In the genomic region with DNA sequence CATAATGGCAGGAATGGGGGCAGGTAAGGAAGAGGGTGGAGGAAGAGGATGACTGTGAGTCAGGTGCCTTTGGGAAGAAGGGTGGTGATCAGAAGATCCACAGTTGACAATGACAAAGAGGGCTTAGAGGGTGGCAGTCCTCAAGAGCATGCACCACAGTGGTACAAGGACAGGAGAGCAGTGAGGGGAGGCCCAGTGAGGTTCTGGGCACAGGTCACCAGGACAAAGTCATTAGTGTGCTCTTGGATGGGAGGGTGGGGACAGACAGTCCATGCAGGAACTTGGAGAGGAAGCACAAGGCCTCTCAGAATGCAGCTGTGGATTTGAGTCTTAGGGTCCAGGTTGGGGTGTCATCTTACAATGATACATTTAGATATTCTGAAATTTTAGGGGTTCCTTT, we compare ENCODE assay signal across 15 cellular contexts.
DNase-seq lines count a peak whose midpoint lies in the region; ATAC-seq and TF ChIP-seq lines count a peak whose summit lies in the region.
"Had no signal": no experiment of that assay in that cellular context is flagged by ENCODE, and none has a peak within 500 bp of the region (broad histone marks: within the 10 kb centered on the region; RNA-seq: fewer than 3 reads in every experiment).

No MANE protein-coding gene starts in this region.

- POLR2A ChIA-PET in naive thymus-derived CD8-positive, alpha-beta T cell (lab: Charles Lee) = no interaction called here

- intact Hi-C loops in CD14-positive monocyte (cut with micrococcal nuclease) = no loop called here
- intact Hi-C loops in Calu3 (cut with micrococcal nuclease; ENCODE audit: unreplicated experiment) = no loop called here

- H3K27ac Mint-ChIP-seq in CD14-positive monocyte = peak overlapping the region; percentile 3 to 92 (median 76)
- peak overlapping the region; percentile 68 for H3K27ac Mint-ChIP-seq in Calu3 (ENCODE audit: unreplicated experiment)
- peak overlapping the region; percentile 5 to 39 for H3K27ac Mint-ChIP-seq in effector memory CD8-positive, alpha-beta T cell
- peak overlapping the region in 2 of 10 donors; percentile 54 to 61 for H3K27ac Mint-ChIP-seq in naive thymus-derived CD8-positive, alpha-beta T cell

- no peak overlapping the region for H4K91ac ChIP-seq in neuronal stem cell (ENCODE audit: low read depth, low read length, poor library complexity)

- H3K36me3 ChIP-seq in neuronal stem cell (replicated peaks in 1 of 2; ENCODE audit: control insufficient read depth in 2 of 2, insufficient read depth in 2 of 2, low read length in 2 of 2) = no peaks in the 10 kb centered on the region
- H3K36me3 ChIP-seq: sigmoid colon had no signal

- peak overlapping the region; percentile 19 for H2BK15ac ChIP-seq in neuronal stem cell (ENCODE audit: low read length)

- H3K4me1 ChIP-seq in neuronal stem cell (ENCODE audit: control insufficient read depth in 2 of 2, insufficient read depth in 1 of 2, low read depth in 1 of 2, low read length in 2 of 2) = peaks cover 8 to 21% of the 10 kb centered on the region in 2 donors

- H3K4me3 Mint-ChIP-seq in CD14-positive monocyte (no peak overlapping the region), Calu3 (ENCODE audit: low read depth, unreplicated experiment) (no peak overlapping the region)
- H3K4me3 Mint-ChIP-seq in effector memory CD8-positive, alpha-beta T cell = no peak overlapping the region
- H3K4me3 Mint-ChIP-seq in naive thymus-derived CD8-positive, alpha-beta T cell = no peak overlapping the region
- H3K4me3 Mint-ChIP-seq: activated naive CD8-positive, alpha-beta T cell treated with anti-CD3 and anti-CD28 coated beads, Interleukin-2, amount 50 U/mL, for 24 hours had no signal

- no peak overlapping the region for H3K9ac ChIP-seq in neuronal stem cell (ENCODE audit: low read depth, low read length, poor library complexity)

- H3K4me2 ChIP-seq in neuronal stem cell (ENCODE audit: insufficient read depth, low read length, poor library complexity, severe bottlenecking) = no peak overlapping the region

- peaks cover 34% of the 10 kb centered on the region for H3K4me1 Mint-ChIP-seq in CD14-positive monocyte
- peaks cover 23% of the 10 kb centered on the region for H3K4me1 Mint-ChIP-seq in Calu3 (ENCODE audit: low read depth, unreplicated experiment)
- H3K4me1 Mint-ChIP-seq in effector memory CD8-positive, alpha-beta T cell (ENCODE audit: low read depth in 2 of 2) = peaks cover 13 to 26% of the 10 kb centered on the region in 2 donors
- peaks cover 16 to 35% (median 29%) of the 10 kb centered on the region in 4 donors for H3K4me1 Mint-ChIP-seq in naive thymus-derived CD8-positive, alpha-beta T cell

- ATAC-seq in effector memory CD8-positive, alpha-beta T cell (replicated peaks) = no peak
- no peak for ATAC-seq in naive thymus-derived CD8-positive, alpha-beta T cell
- ATAC-seq: K562 had no signal

- CTCF ChIA-PET in Calu3 (lab: Charles Lee) = no interaction called here

- no peak overlapping the region for H3K4ac ChIP-seq in neuronal stem cell (ENCODE audit: low read length)

- in situ Hi-C loops in KBM-7 (cut with MboI; ENCODE audit: low pct_unique_long_range_greater_than_20kb, low sequenced_read_pairs) = no loop called here

- H2AK5ac ChIP-seq in neuronal stem cell (ENCODE audit: low read depth, low read length) = no peak overlapping the region

- TF ChIP-seq CTCF in CD14-positive monocyte (IDR thresholded peaks at IDR 0.05) (no peak), Calu3 (IDR thresholded peaks at IDR 0.05; ENCODE audit: unreplicated experiment) (no peak)

- H3K27me3 Mint-ChIP-seq in CD14-positive monocyte (ENCODE audit: low read depth in 3 of 3) = peaks cover 0 to 2% (median 0%) of the 10 kb centered on the region in 3 donors
- H3K27me3 Mint-ChIP-seq in Calu3 (ENCODE audit: unreplicated experiment) = no peaks in the 10 kb centered on the region
- no peaks in the 10 kb centered on the region for H3K27me3 Mint-ChIP-seq in effector memory CD8-positive, alpha-beta T cell
- peaks cover 0 to 3% (median 0%) of the 10 kb centered on the region in 5 donors for H3K27me3 Mint-ChIP-seq in naive thymus-derived CD8-positive, alpha-beta T cell
- H3K27me3 Mint-ChIP-seq: activated naive CD8-positive, alpha-beta T cell treated with anti-CD3 and anti-CD28 coated beads, Interleukin-2, amount 50 U/mL, for 24 hours had no signal

- no peak overlapping the region for H2BK12ac ChIP-seq in neuronal stem cell (ENCODE audit: low read length)

- H3K23ac ChIP-seq in neuronal stem cell (ENCODE audit: low read depth, low read length, poor library complexity) = no peak overlapping the region

- BruUV-seq in Calu3 (replicated peaks; lab: Mats Ljungman, UMichigan) = no TSS peak

- no peaks in the 10 kb centered on the region for H3K27me3 ChIP-seq in neuronal stem cell (ENCODE audit: control insufficient read depth in 3 of 3, insufficient read depth in 3 of 3, low read depth in 1 of 3, low read length in 3 of 3)
- H3K27me3 ChIP-seq: sigmoid colon had no signal

- H3K18ac ChIP-seq in neuronal stem cell (ENCODE audit: low read length) = peak overlapping the region; percentile 32

- H3K79me1 ChIP-seq in neuronal stem cell (ENCODE audit: low read depth, low read length) = no peaks in the 10 kb centered on the region

- H3K9me3 Mint-ChIP-seq in CD14-positive monocyte = no peaks in the 10 kb centered on the region
- H3K9me3 Mint-ChIP-seq in Calu3 (ENCODE audit: low read depth, unreplicated experiment) = no peaks in the 10 kb centered on the region
- H3K9me3 Mint-ChIP-seq in effector memory CD8-positive, alpha-beta T cell = no peaks in the 10 kb centered on the region
- no peaks in the 10 kb centered on the region for H3K9me3 Mint-ChIP-seq in naive thymus-derived CD8-positive, alpha-beta T cell
- H3K9me3 Mint-ChIP-seq: activated naive CD8-positive, alpha-beta T cell treated with anti-CD3 and anti-CD28 coated beads, Interleukin-2, amount 50 U/mL, for 24 hours had no signal

- DNase-seq in CD14-positive monocyte (ENCODE audit: low spot score) (no peak), Calu3 (no peak), neuronal stem cell (ENCODE audit: low spot score) (no peak), SKM-1 (lab: John Stamatoyannopoulos, UW; ENCODE audit: unreplicated experiment) (no peak), amygdala (lab: John Stamatoyannopoulos, UW) (no peak), KBM-7 (no peak)
- no peak for DNase-seq in effector memory CD8-positive, alpha-beta T cell
- DNase-seq in naive thymus-derived CD8-positive, alpha-beta T cell = no peak
- DNase-seq: activated naive CD8-positive, alpha-beta T cell treated with anti-CD3 and anti-CD28 coated beads, Interleukin-2, amount 50 U/mL, for 24 hours; central memory CD4-positive, alpha-beta T cell; NCI-H2081; NCI-H510A treated with DMSO at 0.1 percent for 48 hours; Right ventricle myocardium superior; sigmoid colon had no signal

- H3K27ac ChIP-seq in neuronal stem cell (replicated peaks; ENCODE audit: low read length) = no peak overlapping the region

- no peak overlapping the region for H2BK5ac ChIP-seq in neuronal stem cell (ENCODE audit: low read length)

- H3K4me3 ChIP-seq in neuronal stem cell (ENCODE audit: low read length in 2 of 2) = no peak overlapping the region
- H3K4me3 ChIP-seq: K562, sigmoid colon had no signal

- H2AFZ ChIP-seq in neuronal stem cell (ENCODE audit: low read length) = no peak overlapping the region

- H4K8ac ChIP-seq in neuronal stem cell (ENCODE audit: low read depth, low read length) = no peak overlapping the region

- H3K36me3 Mint-ChIP-seq in CD14-positive monocyte (no peaks in the 10 kb centered on the region), Calu3 (ENCODE audit: insufficient read depth, unreplicated experiment) (no peaks in the 10 kb centered on the region)
- H3K36me3 Mint-ChIP-seq in effector memory CD8-positive, alpha-beta T cell (ENCODE audit: insufficient read depth) = no peaks in the 10 kb centered on the region
- no peaks in the 10 kb centered on the region for H3K36me3 Mint-ChIP-seq in naive thymus-derived CD8-positive, alpha-beta T cell

- no peak overlapping the region for H2BK120ac ChIP-seq in neuronal stem cell (ENCODE audit: low read depth, low read length)

- no peaks in the 10 kb centered on the region for H3K9me3 ChIP-seq in neuronal stem cell (replicated peaks in 1 of 2; ENCODE audit: control insufficient read depth in 2 of 2, insufficient read depth in 1 of 2, low read depth in 1 of 2, low read length in 2 of 2)
- H3K9me3 ChIP-seq: sigmoid colon had no signal

- H3K14ac ChIP-seq in neuronal stem cell (ENCODE audit: low read length) = no peak overlapping the region
